1 cellular context compared by ENCODE assay signal in the genomic region with DNA sequence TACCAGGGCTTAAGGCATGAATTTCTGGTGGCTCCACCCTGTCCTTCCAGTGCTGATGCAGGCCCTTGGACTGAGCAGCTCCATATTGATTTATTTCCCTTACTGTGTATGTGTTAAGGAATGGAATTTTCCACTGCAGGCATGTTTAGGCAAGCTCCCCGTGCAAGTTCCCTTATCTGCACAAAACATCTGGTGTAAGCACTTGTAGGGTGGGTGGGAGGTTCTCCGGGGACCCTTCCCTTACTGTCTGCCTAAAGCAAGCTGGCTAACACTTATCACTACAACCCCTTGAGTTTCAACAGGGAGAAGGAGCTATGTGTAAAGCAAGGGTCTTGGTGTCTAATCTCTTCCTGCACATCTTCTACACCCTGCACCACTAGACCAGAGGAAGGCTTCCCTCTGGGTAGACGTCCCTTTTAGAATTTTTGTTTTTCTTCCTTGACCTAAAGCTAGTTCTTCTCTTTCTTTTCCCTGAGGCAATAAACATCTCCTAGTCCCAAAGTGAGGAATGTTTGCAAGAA.
TF ChIP-seq lines count a peak whose summit lies in the region.

No MANE protein-coding gene starts in this region.

TF ChIP-seq in K562, 482 proteins besides CTCF, POLR2A, EP300 and RAD21 (continues in another document):
- TF ChIP-seq, protein P1, sequence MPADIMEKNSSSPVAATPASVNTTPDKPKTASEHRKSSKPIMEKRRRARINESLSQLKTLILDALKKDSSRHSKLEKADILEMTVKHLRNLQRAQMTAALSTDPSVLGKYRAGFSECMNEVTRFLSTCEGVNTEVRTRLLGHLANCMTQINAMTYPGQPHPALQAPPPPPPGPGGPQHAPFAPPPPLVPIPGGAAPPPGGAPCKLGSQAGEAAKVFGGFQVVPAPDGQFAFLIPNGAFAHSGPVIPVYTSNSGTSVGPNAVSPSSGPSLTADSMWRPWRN (IDR thresholded peaks at IDR 0.05; ENCODE audit: low read depth), result 0 out of 2 replicates have a peak, but pooled peaks have one; percentile 39
- TF ChIP-seq RNF2 (IDR thresholded peaks at IDR 0.05), result 0 out of 2 replicates have a peak, but pooled peaks have one; percentile 35
- peak; percentile 90 for TF ChIP-seq CBFA2T3 (IDR thresholded peaks at IDR 0.05)
- no peak for TF ChIP-seq MEF2A (IDR thresholded peaks at IDR 0.05; ENCODE audit: control insufficient read depth, low read depth, low read length)
- TF ChIP-seq TCF7L2 (IDR thresholded peaks at IDR 0.05; ENCODE audit: low read depth, low read length), result no peak
- peak; percentile 78; the same call in 1 of the 2 replicates for TF ChIP-seq GATAD2B (IDR thresholded peaks at IDR 0.05; ENCODE audit: borderline replicate concordance)
- TF ChIP-seq, protein P2, sequence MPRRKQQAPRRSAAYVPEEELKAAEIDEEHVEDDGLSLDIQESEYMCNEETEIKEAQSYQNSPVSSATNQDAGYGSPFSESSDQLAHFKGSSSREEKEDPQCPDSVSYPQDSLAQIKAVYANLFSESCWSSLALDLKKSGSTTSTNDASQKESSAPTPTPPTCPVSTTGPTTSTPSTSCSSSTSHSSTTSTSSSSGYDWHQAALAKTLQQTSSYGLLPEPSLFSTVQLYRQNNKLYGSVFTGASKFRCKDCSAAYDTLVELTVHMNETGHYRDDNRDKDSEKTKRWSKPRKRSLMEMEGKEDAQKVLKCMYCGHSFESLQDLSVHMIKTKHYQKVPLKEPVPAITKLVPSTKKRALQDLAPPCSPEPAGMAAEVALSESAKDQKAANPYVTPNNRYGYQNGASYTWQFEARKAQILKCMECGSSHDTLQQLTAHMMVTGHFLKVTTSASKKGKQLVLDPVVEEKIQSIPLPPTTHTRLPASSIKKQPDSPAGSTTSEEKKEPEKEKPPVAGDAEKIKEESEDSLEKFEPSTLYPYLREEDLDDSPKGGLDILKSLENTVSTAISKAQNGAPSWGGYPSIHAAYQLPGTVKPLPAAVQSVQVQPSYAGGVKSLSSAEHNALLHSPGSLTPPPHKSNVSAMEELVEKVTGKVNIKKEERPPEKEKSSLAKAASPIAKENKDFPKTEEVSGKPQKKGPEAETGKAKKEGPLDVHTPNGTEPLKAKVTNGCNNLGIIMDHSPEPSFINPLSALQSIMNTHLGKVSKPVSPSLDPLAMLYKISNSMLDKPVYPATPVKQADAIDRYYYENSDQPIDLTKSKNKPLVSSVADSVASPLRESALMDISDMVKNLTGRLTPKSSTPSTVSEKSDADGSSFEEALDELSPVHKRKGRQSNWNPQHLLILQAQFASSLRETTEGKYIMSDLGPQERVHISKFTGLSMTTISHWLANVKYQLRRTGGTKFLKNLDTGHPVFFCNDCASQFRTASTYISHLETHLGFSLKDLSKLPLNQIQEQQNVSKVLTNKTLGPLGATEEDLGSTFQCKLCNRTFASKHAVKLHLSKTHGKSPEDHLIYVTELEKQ (CRISPR knock-in tag; IDR thresholded peaks at IDR 0.05), result no peak
- TF ChIP-seq SLC30A9 (CRISPR knock-in tag; IDR thresholded peaks at IDR 0.05), result no peak
- TF ChIP-seq KDM5B (IDR thresholded peaks at IDR 0.05; ENCODE audit: insufficient replicate concordance, low read depth, low read length), result no peak
- no peak for TF ChIP-seq RUNX1 (IDR thresholded peaks at IDR 0.05; ENCODE audit: low read depth)
- TF ChIP-seq MYC (IDR thresholded peaks at IDR 0.05; ENCODE audit: low read depth, low read length), result no peak
- TF ChIP-seq MYC (CRISPR knock-in tag; IDR thresholded peaks at IDR 0.05; ENCODE audit: borderline replicate concordance, low read depth), result no peak
- TF ChIP-seq IFI16 (CRISPR knock-in tag; IDR thresholded peaks at IDR 0.05), result no peak
- no peak for TF ChIP-seq JUNB (CRISPR knock-in tag; conservative IDR thresholded peaks at IDR 0.05)
- no peak for TF ChIP-seq ASH1L (IDR thresholded peaks at IDR 0.05; ENCODE audit: borderline replicate concordance, low read depth, partially characterized antibody)
- peak; percentile 60 for TF ChIP-seq CCNT2 (IDR thresholded peaks at IDR 0.05; ENCODE audit: borderline replicate concordance, extremely low read depth, insufficient read length, low read depth, low read length)
- TF ChIP-seq PCBP2 (IDR thresholded peaks at IDR 0.05; ENCODE audit: low read depth, low read length, poor library complexity, severe bottlenecking), result no peak
- TF ChIP-seq, protein P3, sequence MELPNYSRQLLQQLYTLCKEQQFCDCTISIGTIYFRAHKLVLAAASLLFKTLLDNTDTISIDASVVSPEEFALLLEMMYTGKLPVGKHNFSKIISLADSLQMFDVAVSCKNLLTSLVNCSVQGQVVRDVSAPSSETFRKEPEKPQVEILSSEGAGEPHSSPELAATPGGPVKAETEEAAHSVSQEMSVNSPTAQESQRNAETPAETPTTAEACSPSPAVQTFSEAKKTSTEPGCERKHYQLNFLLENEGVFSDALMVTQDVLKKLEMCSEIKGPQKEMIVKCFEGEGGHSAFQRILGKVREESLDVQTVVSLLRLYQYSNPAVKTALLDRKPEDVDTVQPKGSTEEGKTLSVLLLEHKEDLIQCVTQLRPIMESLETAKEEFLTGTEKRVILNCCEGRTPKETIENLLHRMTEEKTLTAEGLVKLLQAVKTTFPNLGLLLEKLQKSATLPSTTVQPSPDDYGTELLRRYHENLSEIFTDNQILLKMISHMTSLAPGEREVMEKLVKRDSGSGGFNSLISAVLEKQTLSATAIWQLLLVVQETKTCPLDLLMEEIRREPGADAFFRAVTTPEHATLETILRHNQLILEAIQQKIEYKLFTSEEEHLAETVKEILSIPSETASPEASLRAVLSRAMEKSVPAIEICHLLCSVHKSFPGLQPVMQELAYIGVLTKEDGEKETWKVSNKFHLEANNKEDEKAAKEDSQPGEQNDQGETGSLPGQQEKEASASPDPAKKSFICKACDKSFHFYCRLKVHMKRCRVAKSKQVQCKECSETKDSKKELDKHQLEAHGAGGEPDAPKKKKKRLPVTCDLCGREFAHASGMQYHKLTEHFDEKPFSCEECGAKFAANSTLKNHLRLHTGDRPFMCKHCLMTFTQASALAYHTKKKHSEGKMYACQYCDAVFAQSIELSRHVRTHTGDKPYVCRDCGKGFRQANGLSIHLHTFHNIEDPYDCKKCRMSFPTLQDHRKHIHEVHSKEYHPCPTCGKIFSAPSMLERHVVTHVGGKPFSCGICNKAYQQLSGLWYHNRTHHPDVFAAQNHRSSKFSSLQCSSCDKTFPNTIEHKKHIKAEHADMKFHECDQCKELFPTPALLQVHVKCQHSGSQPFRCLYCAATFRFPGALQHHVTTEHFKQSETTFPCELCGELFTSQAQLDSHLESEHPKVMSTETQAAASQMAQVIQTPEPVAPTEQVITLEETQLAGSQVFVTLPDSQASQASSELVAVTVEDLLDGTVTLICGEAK (IDR thresholded peaks at IDR 0.05), result 0 out of 2 replicates have a peak, but pooled peaks have one; percentile 18
- TF ChIP-seq, protein P3 (CRISPR knock-in tag; IDR thresholded peaks at IDR 0.05), result no peak
- TF ChIP-seq NR2F6 (CRISPR knock-in tag; IDR thresholded peaks at IDR 0.05), result no peak
- no peak for TF ChIP-seq ZNF197 (CRISPR knock-in tag; IDR thresholded peaks at IDR 0.05; ENCODE audit: low read depth)
- TF ChIP-seq, protein P4, sequence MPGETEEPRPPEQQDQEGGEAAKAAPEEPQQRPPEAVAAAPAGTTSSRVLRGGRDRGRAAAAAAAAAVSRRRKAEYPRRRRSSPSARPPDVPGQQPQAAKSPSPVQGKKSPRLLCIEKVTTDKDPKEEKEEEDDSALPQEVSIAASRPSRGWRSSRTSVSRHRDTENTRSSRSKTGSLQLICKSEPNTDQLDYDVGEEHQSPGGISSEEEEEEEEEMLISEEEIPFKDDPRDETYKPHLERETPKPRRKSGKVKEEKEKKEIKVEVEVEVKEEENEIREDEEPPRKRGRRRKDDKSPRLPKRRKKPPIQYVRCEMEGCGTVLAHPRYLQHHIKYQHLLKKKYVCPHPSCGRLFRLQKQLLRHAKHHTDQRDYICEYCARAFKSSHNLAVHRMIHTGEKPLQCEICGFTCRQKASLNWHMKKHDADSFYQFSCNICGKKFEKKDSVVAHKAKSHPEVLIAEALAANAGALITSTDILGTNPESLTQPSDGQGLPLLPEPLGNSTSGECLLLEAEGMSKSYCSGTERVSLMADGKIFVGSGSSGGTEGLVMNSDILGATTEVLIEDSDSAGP (CRISPR knock-in tag; IDR thresholded peaks at IDR 0.05), result no peak
- TF ChIP-seq, protein P5, sequence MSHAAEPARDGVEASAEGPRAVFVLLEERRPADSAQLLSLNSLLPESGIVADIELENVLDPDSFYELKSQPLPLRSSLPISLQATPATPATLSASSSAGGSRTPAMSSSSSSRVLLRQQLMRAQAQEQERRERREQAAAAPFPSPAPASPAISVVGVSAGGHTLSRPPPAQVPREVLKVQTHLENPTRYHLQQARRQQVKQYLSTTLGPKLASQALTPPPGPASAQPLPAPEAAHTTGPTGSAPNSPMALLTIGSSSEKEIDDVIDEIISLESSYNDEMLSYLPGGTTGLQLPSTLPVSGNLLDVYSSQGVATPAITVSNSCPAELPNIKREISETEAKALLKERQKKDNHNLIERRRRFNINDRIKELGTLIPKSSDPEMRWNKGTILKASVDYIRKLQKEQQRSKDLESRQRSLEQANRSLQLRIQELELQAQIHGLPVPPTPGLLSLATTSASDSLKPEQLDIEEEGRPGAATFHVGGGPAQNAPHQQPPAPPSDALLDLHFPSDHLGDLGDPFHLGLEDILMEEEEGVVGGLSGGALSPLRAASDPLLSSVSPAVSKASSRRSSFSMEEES (CRISPR knock-in tag; IDR thresholded peaks at IDR 0.05), result no peak
- no peak for TF ChIP-seq TBP (optimal IDR thresholded peaks at IDR 0.05; ENCODE audit: low read depth, low read length)
- TF ChIP-seq, protein P6, sequence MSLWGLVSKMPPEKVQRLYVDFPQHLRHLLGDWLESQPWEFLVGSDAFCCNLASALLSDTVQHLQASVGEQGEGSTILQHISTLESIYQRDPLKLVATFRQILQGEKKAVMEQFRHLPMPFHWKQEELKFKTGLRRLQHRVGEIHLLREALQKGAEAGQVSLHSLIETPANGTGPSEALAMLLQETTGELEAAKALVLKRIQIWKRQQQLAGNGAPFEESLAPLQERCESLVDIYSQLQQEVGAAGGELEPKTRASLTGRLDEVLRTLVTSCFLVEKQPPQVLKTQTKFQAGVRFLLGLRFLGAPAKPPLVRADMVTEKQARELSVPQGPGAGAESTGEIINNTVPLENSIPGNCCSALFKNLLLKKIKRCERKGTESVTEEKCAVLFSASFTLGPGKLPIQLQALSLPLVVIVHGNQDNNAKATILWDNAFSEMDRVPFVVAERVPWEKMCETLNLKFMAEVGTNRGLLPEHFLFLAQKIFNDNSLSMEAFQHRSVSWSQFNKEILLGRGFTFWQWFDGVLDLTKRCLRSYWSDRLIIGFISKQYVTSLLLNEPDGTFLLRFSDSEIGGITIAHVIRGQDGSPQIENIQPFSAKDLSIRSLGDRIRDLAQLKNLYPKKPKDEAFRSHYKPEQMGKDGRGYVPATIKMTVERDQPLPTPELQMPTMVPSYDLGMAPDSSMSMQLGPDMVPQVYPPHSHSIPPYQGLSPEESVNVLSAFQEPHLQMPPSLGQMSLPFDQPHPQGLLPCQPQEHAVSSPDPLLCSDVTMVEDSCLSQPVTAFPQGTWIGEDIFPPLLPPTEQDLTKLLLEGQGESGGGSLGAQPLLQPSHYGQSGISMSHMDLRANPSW (CRISPR knock-in tag; IDR thresholded peaks at IDR 0.05), result no peak
- no peak for TF ChIP-seq FOS (IDR thresholded peaks at IDR 0.05; ENCODE audit: extremely low read depth, insufficient read length)
- TF ChIP-seq FIP1L1 (IDR thresholded peaks at IDR 0.05; ENCODE audit: low read depth, low read length, poor library complexity, severe bottlenecking), result no peak
- TF ChIP-seq KLF6 (CRISPR knock-in tag; IDR thresholded peaks at IDR 0.05; ENCODE audit: borderline replicate concordance), result no peak
- TF ChIP-seq, protein P7, sequence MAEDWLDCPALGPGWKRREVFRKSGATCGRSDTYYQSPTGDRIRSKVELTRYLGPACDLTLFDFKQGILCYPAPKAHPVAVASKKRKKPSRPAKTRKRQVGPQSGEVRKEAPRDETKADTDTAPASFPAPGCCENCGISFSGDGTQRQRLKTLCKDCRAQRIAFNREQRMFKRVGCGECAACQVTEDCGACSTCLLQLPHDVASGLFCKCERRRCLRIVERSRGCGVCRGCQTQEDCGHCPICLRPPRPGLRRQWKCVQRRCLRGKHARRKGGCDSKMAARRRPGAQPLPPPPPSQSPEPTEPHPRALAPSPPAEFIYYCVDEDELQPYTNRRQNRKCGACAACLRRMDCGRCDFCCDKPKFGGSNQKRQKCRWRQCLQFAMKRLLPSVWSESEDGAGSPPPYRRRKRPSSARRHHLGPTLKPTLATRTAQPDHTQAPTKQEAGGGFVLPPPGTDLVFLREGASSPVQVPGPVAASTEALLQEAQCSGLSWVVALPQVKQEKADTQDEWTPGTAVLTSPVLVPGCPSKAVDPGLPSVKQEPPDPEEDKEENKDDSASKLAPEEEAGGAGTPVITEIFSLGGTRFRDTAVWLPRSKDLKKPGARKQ (CRISPR knock-in tag; IDR thresholded peaks at IDR 0.05), result no peak
- no peak for TF ChIP-seq TOE1 (IDR thresholded peaks at IDR 0.05; ENCODE audit: borderline replicate concordance)
- TF ChIP-seq TOE1 (CRISPR knock-in tag; IDR thresholded peaks at IDR 0.05; ENCODE audit: borderline replicate concordance, low read depth), result no peak
- no peak for TF ChIP-seq GTF2F1 (IDR thresholded peaks at IDR 0.05; ENCODE audit: low read depth, low read length)
- no peak for TF ChIP-seq HMG20A (CRISPR knock-in tag; conservative IDR thresholded peaks at IDR 0.05)
- TF ChIP-seq EHMT2 (IDR thresholded peaks at IDR 0.05), result peak; percentile 95
- TF ChIP-seq SIN3B (IDR thresholded peaks at IDR 0.05; ENCODE audit: low read depth), result no peak
- TF ChIP-seq NFATC3 (IDR thresholded peaks at IDR 0.05), result no peak
